Comparison of ENCODE assay signal across 8 cellular contexts in the genomic region with DNA sequence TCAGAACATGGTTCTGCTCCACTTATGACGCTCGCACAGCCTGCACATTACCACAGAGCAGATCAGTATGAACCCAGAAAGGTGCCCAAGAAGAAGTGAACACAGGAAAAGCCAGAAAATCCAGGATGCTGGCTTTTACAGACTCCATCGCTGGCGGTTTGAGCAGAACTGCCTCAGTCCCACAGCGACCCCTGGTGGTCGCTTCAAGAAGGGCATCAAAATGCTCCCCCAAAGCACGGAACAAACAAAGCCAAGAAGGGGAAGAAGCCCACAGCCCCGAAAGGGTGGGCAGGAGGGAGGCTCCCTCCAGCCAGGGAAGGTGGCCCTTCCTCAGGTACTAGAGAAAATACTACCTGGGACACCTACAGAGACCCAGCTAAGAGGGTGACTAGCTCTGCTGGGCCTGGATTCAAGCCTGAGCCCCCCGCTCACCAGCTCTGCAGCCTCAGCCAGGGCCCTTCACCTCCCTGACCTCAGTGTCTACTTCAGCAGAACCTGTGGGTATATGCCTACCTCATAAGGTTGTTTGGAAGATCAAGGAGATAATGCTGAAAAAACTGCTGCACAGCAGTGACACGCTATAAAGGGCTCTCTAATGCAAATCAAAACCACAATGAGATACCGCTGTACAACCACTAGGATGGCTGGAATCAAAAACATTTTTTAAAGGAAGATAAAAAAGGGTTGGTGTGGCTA.
A peak's percentile ranks its signal among the peaks of the same experiment; 100 is the strongest.
DNase-seq lines count a peak whose midpoint lies in the region; ATAC-seq and TF ChIP-seq lines count a peak whose summit lies in the region.

No MANE protein-coding gene starts in this region.

- no peaks in the 10 kb centered on the region for H3K9me2 ChIP-seq in GM23248 (ENCODE audit: insufficient read depth)

- H4K20me1 ChIP-seq in GM23248 (ENCODE audit: insufficient read depth), result no peaks in the 10 kb centered on the region

- intact Hi-C loops in left lung (cut with DNase I), result no loop called here

- peaks cover 33% of the 10 kb centered on the region; the same call in 1 of the 2 replicates for H3K36me3 ChIP-seq in GM23248 (ENCODE audit: low read depth)
- peaks cover 0 to 76% of the 10 kb centered on the region in 2 donors for H3K36me3 ChIP-seq in left lung

- 81 to 84% methylated on average over 11 of the region's 11 CpGs for WGBS in GM23248 (ENCODE audit: low coverage in 1 of 2, low lambda C conversion rate in 2 of 2, missing lambda C conversion rate in 2 of 2), 2 experiments

- DNase-seq in AG10803 (ENCODE audit: low read depth) (no peak), GM23248 (peak; percentile 43), left lung (peak in 1 of 2 donors; percentile 74), NCI-H510A (lab: John Stamatoyannopoulos, UW) (no peak), NCI-H1694 (lab: John Stamatoyannopoulos, UW) (no peak), hepatic stellate cell (ENCODE audit: low spot score) (no peak)

- peaks cover 33% of the 10 kb centered on the region for H3K4me1 Mint-ChIP-seq in activated T-helper 17 cell treated with anti-CD3 and anti-CD28 coated beads, Interleukin-2, amount 50 U/mL, for 72 hours

- in situ Hi-C loops in GM23248 (cut with MboI), result no loop called here

- H3K27ac ChIP-seq in GM23248 (no peak overlapping the region), left lung (no peak overlapping the region)

- H3K27me3 Mint-ChIP-seq in activated T-helper 17 cell treated with anti-CD3 and anti-CD28 coated beads, Interleukin-2, amount 50 U/mL, for 72 hours, result no peaks in the 10 kb centered on the region

- H3K9me3 Mint-ChIP-seq in activated T-helper 17 cell treated with anti-CD3 and anti-CD28 coated beads, Interleukin-2, amount 50 U/mL, for 72 hours, result peaks cover 7% of the 10 kb centered on the region

- H3K9me3 ChIP-seq in GM23248 (ENCODE audit: low read depth), result no peaks in the 10 kb centered on the region
- peaks cover 0 to 21% of the 10 kb centered on the region in 2 donors for H3K9me3 ChIP-seq in left lung

- no peak overlapping the region for H2AFZ ChIP-seq in GM23248

- H3K4me3 Mint-ChIP-seq in activated T-helper 17 cell treated with anti-CD3 and anti-CD28 coated beads, Interleukin-2, amount 50 U/mL, for 72 hours, result peak overlapping the region; percentile 9

- H3F3A ChIP-seq in GM23248 (ENCODE audit: insufficient read depth), result no peaks in the 10 kb centered on the region

- no peak overlapping the region for H3K9ac ChIP-seq in GM23248

- H3K4me3 ChIP-seq in AG10803 (ENCODE audit: low read length) (no peak overlapping the region), GM23248 (no peak overlapping the region), left lung (no peak overlapping the region)

- peak; percentile 65 for TF ChIP-seq CTCF in AG10803 (conservative IDR thresholded peaks at IDR 0.05; ENCODE audit: low read length)
- TF ChIP-seq CTCF in left lung (IDR thresholded peaks at IDR 0.05), result peak; percentile 43 to 77

- H3K27me3 ChIP-seq in GM23248 (replicated peaks; ENCODE audit: insufficient read depth) (no peaks in the 10 kb centered on the region), left lung (no peaks in the 10 kb centered on the region)

- peaks cover 70% of the 10 kb centered on the region for H3K36me3 Mint-ChIP-seq in activated T-helper 17 cell treated with anti-CD3 and anti-CD28 coated beads, Interleukin-2, amount 50 U/mL, for 72 hours (ENCODE audit: low read depth)

- peaks cover 30% of the 10 kb centered on the region for H3K79me2 ChIP-seq in GM23248 (ENCODE audit: insufficient read depth)

- H3K4me1 ChIP-seq in GM23248 (ENCODE audit: insufficient read depth) (0 out of 2 replicates have a peak, but pooled peaks cover 3% of the 10 kb centered on the region), left lung (peaks cover 0 to 20% of the 10 kb centered on the region in 2 donors)

- ATAC-seq in activated T-helper 17 cell treated with anti-CD3 and anti-CD28 coated beads, Interleukin-2, amount 50 U/mL, for 72 hours (replicated peaks), result peak; percentile 22
- ATAC-seq in left lung (no peak), GM19463 (IDR thresholded peaks at IDR 0.05; ENCODE audit: unreplicated experiment) (no peak)

- no peak overlapping the region for H3K4me2 ChIP-seq in GM23248 (ENCODE audit: unreplicated experiment)

- peak overlapping the region; percentile 38 for H3K27ac Mint-ChIP-seq in activated T-helper 17 cell treated with anti-CD3 and anti-CD28 coated beads, Interleukin-2, amount 50 U/mL, for 72 hours
